In the genomic region with DNA sequence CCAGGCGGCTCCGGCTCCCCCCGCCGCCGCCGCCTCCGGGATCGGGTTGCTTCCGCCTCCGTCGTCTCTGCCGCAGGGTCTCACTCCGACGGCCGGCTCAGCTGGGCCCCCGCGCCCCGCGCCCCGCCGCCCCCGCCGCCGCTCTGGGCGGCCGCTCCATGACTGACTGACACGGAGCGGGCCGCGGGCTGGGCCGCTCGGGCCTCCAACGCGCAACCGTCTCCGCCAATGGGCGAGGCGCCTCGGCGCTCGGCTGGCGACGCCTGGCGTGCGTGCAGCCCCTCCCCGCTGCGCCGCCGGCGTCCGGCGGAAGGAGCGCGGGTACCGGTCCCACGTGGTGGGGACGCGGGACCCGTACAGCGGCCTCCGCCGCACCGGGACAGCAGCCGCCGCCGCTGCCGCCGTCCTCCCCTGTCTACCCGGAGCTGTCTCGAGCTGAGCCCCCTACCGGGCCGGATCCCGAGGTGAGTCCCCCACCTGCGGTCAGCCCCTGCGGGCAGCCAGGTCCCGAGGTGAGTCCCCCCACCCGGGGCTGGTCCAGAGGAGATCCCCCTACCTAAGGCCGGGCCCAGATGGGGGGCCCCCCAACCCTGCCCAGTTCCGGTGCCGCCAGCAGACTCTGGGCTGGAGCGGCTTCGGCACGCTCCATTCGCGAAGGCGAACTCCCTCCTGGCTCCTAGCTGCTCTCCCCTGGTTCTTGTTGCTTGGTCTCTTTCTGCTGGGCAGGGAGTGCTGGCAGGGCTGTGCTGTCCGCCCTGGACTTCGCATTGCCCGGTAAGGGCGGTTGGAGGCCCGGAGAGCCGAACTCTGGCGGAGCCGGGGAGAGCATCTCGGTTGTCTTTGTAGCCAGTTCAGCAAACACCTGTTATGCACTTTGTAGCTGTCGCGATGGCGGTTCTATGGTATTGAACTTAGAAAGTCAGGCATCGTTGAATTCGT, we compare ENCODE assay signal across 8 cellular contexts. TPM values are rescaled to one million over a fixed set of nuclear protein-coding genes. Genes with fewer than 3 reads are reported as not detected.
DNase-seq lines count a peak whose midpoint lies in the region; ATAC-seq and TF ChIP-seq lines count a peak whose summit lies in the region.

Gene TAF5L (minus strand): TSS at position 230 of the 939 bp plus-strand sequence. CDS start 11,640 bp downstream, outside the sequence.
Gene URB2 (plus strand): TSS at position 355 of the 939 bp plus-strand sequence. CDS start 1,387 bp downstream, outside the sequence.

- DNase-seq in DMS53 (lab: John Stamatoyannopoulos, UW) (peak; percentile 97), RWPE1 (ENCODE audit: low spot score) (peak; percentile 93), fibroblast of peridontal ligament (ENCODE audit: extremely low read depth) (peak; percentile 78), natural killer cell (peak; percentile 81)
- peak; percentile 84 for DNase-seq in Jurkat, Clone E6-1 (ENCODE audit: low read depth, low spot score)
- peak; percentile 67 to 83 (median 79) for DNase-seq in stimulated activated naive CD4-positive, alpha-beta T cell (lab: John Stamatoyannopoulos, UW)

- TF ChIP-seq CTCF in RWPE1 (conservative IDR thresholded peaks at IDR 0.05; ENCODE audit: low read depth) (no peak), natural killer cell (IDR thresholded peaks at IDR 0.05) (no peak)

- H3K27me3 Mint-ChIP-seq in activated T-helper 17 cell treated with anti-CD3 and anti-CD28 coated beads, Interleukin-2, amount 50 U/mL, for 72 hours: no peaks in the 10 kb centered on the region
- no peaks in the 10 kb centered on the region for H3K27me3 Mint-ChIP-seq in natural killer cell (ENCODE audit: low read depth in 2 of 2)

- H3K27ac Mint-ChIP-seq in activated T-helper 17 cell treated with anti-CD3 and anti-CD28 coated beads, Interleukin-2, amount 50 U/mL, for 72 hours: peak within 1 kb of the TSS; percentile 95
- H3K27ac Mint-ChIP-seq in natural killer cell: peak within 1 kb of the TSS; percentile 88 to 94

- peaks cover 42% of the 10 kb centered on the region for H3K36me3 Mint-ChIP-seq in activated T-helper 17 cell treated with anti-CD3 and anti-CD28 coated beads, Interleukin-2, amount 50 U/mL, for 72 hours (ENCODE audit: low read depth)
- no peaks in the 10 kb centered on the region for H3K36me3 Mint-ChIP-seq in natural killer cell

- POLR2A ChIA-PET in RWPE1 (lab: Yijun Ruan, JAX; ENCODE audit: low non-redundant PET): interaction anchor here (1.0 kb wide), 1 partner anchor 67 kb away, joined by 3 read pairs; the partner anchor contains the start of gene ABCB10

- CTCF ChIA-PET in RWPE1 (lab: Yijun Ruan, JAX): interaction anchor here (1.0 kb wide), 1 partner anchor 67 kb away, joined by 3 read pairs; the partner anchor contains the start of gene ABCB10

- peak within 1 kb of the TSS; percentile 98 for H3K4me3 ChIP-seq in Jurkat, Clone E6-1 (ENCODE audit: low read length)

- intact Hi-C loops in natural killer cell (cut with micrococcal nuclease): loop anchor here (2.0 to 10.0 kb wide), 4 partner anchors 69 to 1019 kb away; partner anchors contain the start of genes ABCB10, CCSAP, COG2 and GALNT2

- H3K9me3 Mint-ChIP-seq in activated T-helper 17 cell treated with anti-CD3 and anti-CD28 coated beads, Interleukin-2, amount 50 U/mL, for 72 hours: no peaks in the 10 kb centered on the region
- H3K9me3 Mint-ChIP-seq in natural killer cell: no peaks in the 10 kb centered on the region

- peak within 1 kb of the TSS; percentile 87 for H3K27ac ChIP-seq in RWPE1

- peak within 1 kb of the TSS; percentile 96 for H3K4me3 Mint-ChIP-seq in activated T-helper 17 cell treated with anti-CD3 and anti-CD28 coated beads, Interleukin-2, amount 50 U/mL, for 72 hours
- H3K4me3 Mint-ChIP-seq in natural killer cell: peak within 1 kb of the TSS; percentile 99

- ATAC-seq in GM21529 (IDR thresholded peaks at IDR 0.05; ENCODE audit: unreplicated experiment) (peak; percentile 81), natural killer cell (peak; percentile 93 to 97 (median 93))
- peak; percentile 96 for ATAC-seq in activated T-helper 17 cell treated with anti-CD3 and anti-CD28 coated beads, Interleukin-2, amount 50 U/mL, for 72 hours (replicated peaks)

- peaks cover 35% of the 10 kb centered on the region for H3K4me1 Mint-ChIP-seq in activated T-helper 17 cell treated with anti-CD3 and anti-CD28 coated beads, Interleukin-2, amount 50 U/mL, for 72 hours
- peaks cover 39 to 41% of the 10 kb centered on the region in 2 donors for H3K4me1 Mint-ChIP-seq in natural killer cell

RNA-seq across cellular contexts. Expression of gene TAF5L, which starts in this region (rescaled TPM):
- polyA plus RNA-seq in Jurkat, Clone E6-1 (2012; ENCODE audit: insufficient read depth, insufficient read length): 30.1 TPM
- total RNA-seq in activated T-helper 17 cell treated with anti-CD3 and anti-CD28 coated beads, Interleukin-2, amount 50 U/mL, for 72 hours: 10 to 100 TPM; 14.1 to 25.0 TPM
- 10 to 100 TPM; 21.6 to 37.9 (median 32.7) TPM for total RNA-seq in natural killer cell

RNA-seq across cellular contexts. Expression of gene URB2, which starts in this region (rescaled TPM):
- polyA plus RNA-seq in Jurkat, Clone E6-1 (2012; ENCODE audit: insufficient read depth, insufficient read length): 10.9 TPM
- 10 to 100 TPM in 1 of 2 donors, 1 to 10 TPM in 1; 8.6 to 19.6 TPM for total RNA-seq in activated T-helper 17 cell treated with anti-CD3 and anti-CD28 coated beads, Interleukin-2, amount 50 U/mL, for 72 hours
- 10 to 100 TPM in 1 of 3 donors, 1 to 10 TPM in 2; 5.5 to 10.4 (median 9.8) TPM for total RNA-seq in natural killer cell

Comparison
In these comparisons a context has a peak if more than half of its experiments do, and no peak if none do; other contexts are left out.
1. Peak in every context shown above with its lines: DNase-seq, ATAC-seq, H3K4me3 ChIP-seq and H3K27ac ChIP-seq.